ENCODE assay signal across 8 cellular contexts in genomic region chr7:30330134-30331111, GRCh38. TPM values are rescaled to one million over a fixed set of nuclear protein-coding genes. Genes with fewer than 3 reads are reported as not detected.
DNase-seq lines count a peak whose midpoint lies in the region; ATAC-seq, FAIRE-seq and TF ChIP-seq lines count a peak whose summit lies in the region.

No MANE protein-coding gene starts in this region.

- peak; percentile 56 for FAIRE-seq in K562 (lab: Jason Lieb, UNC)

- H3K79me2 ChIP-seq in Karpas-422 (ENCODE audit: low read length) (peaks cover 100% of the 10 kb centered on the region), K562 (ENCODE audit: control insufficient read depth, insufficient read depth, low read length) (peaks cover 40% of the 10 kb centered on the region; the same call in 2 of the 3 replicates)

- intact Hi-C loops in K562 (cut with micrococcal nuclease), result no loop called here

- POLR2A ChIA-PET in K562 (lab: Yijun Ruan, JAX), result interaction anchor here (1.0 to 1.6 kb wide), 3 partner anchors 9 to 19 kb away, joined by 3 to 6 read pairs (median 4); no protein-coding TSS in a partner anchor

- no TSS peak for BruUV-seq in K562 (replicated peaks; lab: Mats Ljungman, UMichigan)

- H3K9me2 ChIP-seq in Karpas-422 (replicated peaks; ENCODE audit: insufficient read depth, low read length), result no peaks in the 10 kb centered on the region

- TF ChIP-seq RAD21 in K562 (CRISPR knock-in tag; conservative IDR thresholded peaks at IDR 0.05 in 1 of 2, IDR thresholded peaks at IDR 0.05 in 1 of 2), result no peak

- no peaks in the 10 kb centered on the region for H3K9me3 ChIP-seq in Karpas-422 (ENCODE audit: low read length)
- no peaks in the 10 kb centered on the region for H3K9me3 ChIP-seq in K562 (replicated peaks; ENCODE audit: control insufficient read depth, insufficient read depth, low read depth, low read length)

- DNase-seq in Karpas-422, result peak; percentile 87
- DNase-seq in K562 (ENCODE audit: extremely low read depth in 1 of 4, low spot score in 3 of 4), result peak in 1 of 4 experiments; percentile 34
- DNase-seq in DMS79 treated with DMSO at 0.1 percent for 48 hours (lab: John Stamatoyannopoulos, UW), result no peak
- no peak for DNase-seq in cerebellum (ENCODE audit: low spot score)
- no peak for DNase-seq in T1000 (lab: John Stamatoyannopoulos, UW)
- no peak for DNase-seq in occipital lobe (lab: John Stamatoyannopoulos, UW)

- H2AFZ ChIP-seq in Karpas-422 (ENCODE audit: low read length) (no peak overlapping the region), K562 (ENCODE audit: low read depth, low read length) (no peak overlapping the region)

- CTCF ChIA-PET in K562 (lab: Yijun Ruan, JAX; ENCODE audit: low intra/inter-chr PET ratio), result interaction anchor here (0.7 kb wide), 1 partner anchor 179 kb away, joined by 3 read pairs; no protein-coding TSS in a partner anchor

- in situ Hi-C loops in K562 (cut with MboI), result no loop called here

- ATAC-seq in GM18508 (IDR thresholded peaks at IDR 0.05; ENCODE audit: insufficient read depth, unreplicated experiment) (peak; percentile 92), GM21723 (IDR thresholded peaks at IDR 0.05; ENCODE audit: unreplicated experiment) (peak; percentile 90), K562 (peak; percentile 73)

- H3K27me3 ChIP-seq in Karpas-422 (ENCODE audit: low read length), result no peaks in the 10 kb centered on the region
- H3K27me3 ChIP-seq in K562 (ENCODE audit: control insufficient read depth in 2 of 2, insufficient read depth in 2 of 2, low read length in 2 of 2), result no peaks in the 10 kb centered on the region

- TF ChIP-seq EP300 in K562 (IDR thresholded peaks at IDR 0.05; ENCODE audit: low read length), result peak; percentile 13; the same call in 1 of the 2 replicates

- no peak for TF ChIP-seq POLR2A in K562 (conservative IDR thresholded peaks at IDR 0.05)

- WGBS in K562 (ENCODE audit: insufficient coverage, low coverage, missing lambda C conversion rate), result 15% methylated on average over 3 of the region's 3 CpGs

- H3K4me3 ChIP-seq in Karpas-422 (ENCODE audit: low read length) (peak overlapping the region; percentile 60), K562 (no peak overlapping the region)

- no peaks in the 10 kb centered on the region for H3K9me1 ChIP-seq in K562 (ENCODE audit: control insufficient read depth, insufficient read depth, low read length)

- H3K4me1 ChIP-seq in Karpas-422 (ENCODE audit: low read length), result peaks cover 82% of the 10 kb centered on the region
- peaks cover 0 to 23% of the 10 kb centered on the region in 2 experiments; a peak in 3 of 5 replicates for H3K4me1 ChIP-seq in K562 (replicated peaks in 1 of 2; ENCODE audit: control insufficient read depth in 2 of 2, insufficient read depth in 2 of 2, low read length in 2 of 2)

- H3K9ac ChIP-seq in Karpas-422 (ENCODE audit: low read length) (peak overlapping the region; percentile 58), K562 (ENCODE audit: insufficient read depth in 1 of 2, low read depth in 2 of 2, low read length in 2 of 2) (no peak overlapping the region)

- H3K27ac ChIP-seq in Karpas-422 (ENCODE audit: low read length) (peak overlapping the region; percentile 96), K562 (ENCODE audit: extremely low read depth, low read depth, low read length) (no peak overlapping the region)

- H3K36me3 ChIP-seq in Karpas-422 (ENCODE audit: insufficient read depth, low read length), result peaks cover 13% of the 10 kb centered on the region; the same call in 1 of the 2 replicates
- H3K36me3 ChIP-seq in K562 (ENCODE audit: control insufficient read depth, insufficient read depth, low read length), result no peaks in the 10 kb centered on the region

- no peak for TF ChIP-seq CTCF in K562 (IDR thresholded peaks at IDR 0.05 in 2 of 3, conservative IDR thresholded peaks at IDR 0.05 in 1 of 3; ENCODE audit: insufficient read depth in 2 of 3, low read depth in 1 of 3, low read length in 3 of 3)

- H4K20me1 ChIP-seq in Karpas-422 (ENCODE audit: insufficient read depth, low read depth, low read length), result no peaks in the 10 kb centered on the region
- H4K20me1 ChIP-seq in K562 (replicated peaks; ENCODE audit: control insufficient read depth, insufficient read depth, low read length), result no peaks in the 10 kb centered on the region

- H3K4me2 ChIP-seq in Karpas-422 (ENCODE audit: low read depth, low read length, poor library complexity, severe bottlenecking) (peak overlapping the region; percentile 80), K562 (ENCODE audit: insufficient read depth, low read length) (no peak overlapping the region)

TF ChIP-seq in K562, 482 proteins besides CTCF, POLR2A, EP300 and RAD21 (continues in another document):
- peak; percentile 47 for TF ChIP-seq CBFA2T3 (IDR thresholded peaks at IDR 0.05)
- no peak for TF ChIP-seq ZNF561 (CRISPR knock-in tag; conservative IDR thresholded peaks at IDR 0.05)
- no peak for TF ChIP-seq SMAD3 (CRISPR knock-in tag; conservative IDR thresholded peaks at IDR 0.05)
- TF ChIP-seq NFE2 (IDR thresholded peaks at IDR 0.05; ENCODE audit: low read depth), result no peak
- peak in 1 of 2 experiments; percentile 39; a peak in 1 of 4 replicates for TF ChIP-seq NRF1 (conservative IDR thresholded peaks at IDR 0.05 in 1 of 2, IDR thresholded peaks at IDR 0.05 in 1 of 2)
- TF ChIP-seq PML (IDR thresholded peaks at IDR 0.05; ENCODE audit: low read length), result no peak
- TF ChIP-seq ZNF511 (CRISPR knock-in tag; IDR thresholded peaks at IDR 0.05), result no peak
- no peak for TF ChIP-seq SOX6 (IDR thresholded peaks at IDR 0.05)
- TF ChIP-seq ZFP91 (CRISPR knock-in tag; IDR thresholded peaks at IDR 0.05), result no peak
- TF ChIP-seq XRCC5 (IDR thresholded peaks at IDR 0.05; ENCODE audit: low read depth, low read length), result no peak
- no peak for TF ChIP-seq TAF9B (IDR thresholded peaks at IDR 0.05; ENCODE audit: partially characterized antibody)
- TF ChIP-seq SRSF7 (optimal IDR thresholded peaks at IDR 0.05; ENCODE audit: low read depth, low read length), result no peak
- TF ChIP-seq SMARCB1 (IDR thresholded peaks at IDR 0.05; ENCODE audit: insufficient read length, low read depth), result no peak
- TF ChIP-seq E2F3 (CRISPR knock-in tag; IDR thresholded peaks at IDR 0.05), result no peak
- TF ChIP-seq MECOM (CRISPR knock-in tag; IDR thresholded peaks at IDR 0.05), result no peak
- TF ChIP-seq ARNT (IDR thresholded peaks at IDR 0.05), result no peak

RNA-seq across cellular contexts. Expression of gene ZNRF2, which starts 46.0 kb away (rescaled TPM):
- 43.0 and 45.3 TPM in 2 replicates for total RNA-seq in Karpas-422 (2014; rRNA removed; shearing (Covaris generic); ENCODE audit: low replicate concordance)
- 5.4 and 16.5 TPM in 2 replicates for total RNA-seq in K562 (2011; cell fraction: chromatin; rRNA removed; ENCODE audit: low replicate concordance)
- total RNA-seq in K562 (2011; cell fraction: nucleolus; rRNA removed), result 4.0 and 7.5 TPM in 2 replicates
- total RNA-seq in K562 (2011; cell fraction: nucleoplasm; rRNA removed), result 5.4 and 9.7 TPM in 2 replicates
- total RNA-seq in K562 (2014; rRNA removed), result 13.9 and 18.1 TPM in 2 replicates
- total RNA-seq in K562 (2014; rRNA removed; fragmentation: Illumina TruSeq; extraction: Trizol), result 6.8 and 8.1 TPM in 2 replicates
- total RNA-seq in K562 (2015; rRNA removed; fragmentation: Illumina TruSeq; extraction: Trizol), result 5.2 and 5.9 TPM in 2 replicates
- total RNA-seq in K562 (2021), result 8.3 and 9.4 TPM in 2 replicates
- polyA plus RNA-seq in K562 (2011; rRNA removed), result 4.1 and 5.5 TPM in 2 replicates
- polyA plus RNA-seq in K562 (2011; cell fraction: cytosol; rRNA removed), result 1.7 and 3.0 TPM in 2 replicates
- 3.2 and 4.0 TPM in 2 replicates for polyA plus RNA-seq in K562 (2011; cell fraction: nucleus; rRNA removed)
- 3.6 and 5.3 TPM in 2 replicates for polyA plus RNA-seq in K562 (2012)
- 4.7 and 5.5 TPM in 2 replicates for polyA plus RNA-seq in K562 (2014; fragmentation: Illumina TruSeq; extraction: Trizol)
- polyA plus RNA-seq in K562 (2014; fragmentation: Nextera tagmentation; extraction: Ambion mirVana), result 1 to 10 TPM; 1.1 to 1.2 TPM
- 4.7 and 4.9 TPM in 2 replicates for polyA plus RNA-seq in K562 (2014; rRNA removed)
- polyA minus RNA-seq in K562 (2011; rRNA and poly(A)+ RNA removed), result 6.5 and 9.6 TPM in 2 replicates
- polyA minus RNA-seq in K562 (2011; cell fraction: cytosol; rRNA and poly(A)+ RNA removed), result 4.6 and 5.2 TPM in 2 replicates
- 17.7 and 20.2 TPM in 2 replicates for polyA minus RNA-seq in K562 (2011; cell fraction: nucleus; rRNA and poly(A)+ RNA removed)
- total RNA-seq in cerebellum, result 33.3 TPM
- total RNA-seq in occipital lobe, result 76.6 TPM
